In genomic region chr7:26127411-26127810, GRCh38 we compare ENCODE assay signal across 24 cellular contexts. TPM values are rescaled to one million over a fixed set of nuclear protein-coding genes. Genes with fewer than 3 reads are reported as not detected.
DNase-seq lines count a peak whose midpoint lies in the region; ATAC-seq, FAIRE-seq and TF ChIP-seq lines count a peak whose summit lies in the region.
"Had no signal": no experiment of that assay in that cellular context is flagged by ENCODE, and none has a peak within 500 bp of the region (broad histone marks: within the 10 kb centered on the region; RNA-seq: fewer than 3 reads in every experiment).

No MANE protein-coding gene starts in this region.

- H3K27me3 Mint-ChIP-seq in activated T-helper 1 cell treated with anti-CD3 and anti-CD28 coated beads, Interleukin-12 subunit alpha, Interleukin-12 subunit beta, Interleukin-2, Interleukin-4 antibody, amounts not matched to agents 30 ng/mL and 10 ng/mL and 1 ng/mL, durations not matched to agents 14 hours and 24 hours and 36 hours (ENCODE audit: insufficient read depth): peaks cover 12% of the 10 kb centered on the region
- peaks cover 10% of the 10 kb centered on the region for H3K27me3 Mint-ChIP-seq in activated T-cell treated with anti-CD3 and anti-CD28 coated beads, Interleukin-2, amount 50 U/mL, for 72 hours (ENCODE audit: low read depth)
- H3K27me3 Mint-ChIP-seq: stimulated activated naive CD8-positive, alpha-beta T cell treated with anti-CD3 and anti-CD28 coated beads, Interleukin-15, Interleukin-2, amounts not matched to agents 100 ng/mL and 50 ng/mL, for 24 hours had no signal

- intact Hi-C loops in head of caudate nucleus (cut with DNase I): no loop called here
- intact Hi-C loops in activated T-helper 1 cell treated with anti-CD3 and anti-CD28 coated beads, Interleukin-12 subunit alpha, Interleukin-12 subunit beta, Interleukin-2, Interleukin-4 antibody, amounts not matched to agents 30 ng/mL and 10 ng/mL and 1 ng/mL, durations not matched to agents 14 hours and 24 hours and 36 hours (cut with micrococcal nuclease): no loop called here

- TF ChIP-seq POLR2A in GM12891 (IDR thresholded peaks at IDR 0.05; ENCODE audit: low read depth, low read length): no peak

- peak; percentile 76 for FAIRE-seq in GM12891 (lab: Jason Lieb, UNC)

- H3K36me3 Mint-ChIP-seq in activated T-helper 1 cell treated with anti-CD3 and anti-CD28 coated beads, Interleukin-12 subunit alpha, Interleukin-12 subunit beta, Interleukin-2, Interleukin-4 antibody, amounts not matched to agents 30 ng/mL and 10 ng/mL and 1 ng/mL, durations not matched to agents 14 hours and 24 hours and 36 hours (ENCODE audit: low read depth): no peaks in the 10 kb centered on the region
- H3K36me3 Mint-ChIP-seq in activated T-cell treated with anti-CD3 and anti-CD28 coated beads, Interleukin-2, amount 50 U/mL, for 72 hours (ENCODE audit: insufficient read depth in 2 of 2): no peaks in the 10 kb centered on the region
- H3K36me3 Mint-ChIP-seq: CD4-positive, alpha-beta memory T cell; mesothelial cell of epicardium had no signal

- DNase-seq in DMS53 treated with DMSO at 0.1 percent for 48 hours (lab: John Stamatoyannopoulos, UW; ENCODE audit: unreplicated experiment): peak; percentile 82
- DNase-seq in GM12891 (ENCODE audit: insufficient read length, low spot score): no peak
- peak; percentile 47 for DNase-seq in NCI-H69 (lab: John Stamatoyannopoulos, UW)
- DNase-seq in head of caudate nucleus: peak in 28 of 42 donors; percentile 7 to 62 (median 28)
- no peak for DNase-seq in NCI-H345 (lab: John Stamatoyannopoulos, UW)
- no peak for DNase-seq in activated T-helper 1 cell treated with anti-CD3 and anti-CD28 coated beads, Interleukin-12 subunit alpha, Interleukin-12 subunit beta, Interleukin-2, Interleukin-4 antibody, amounts not matched to agents 30 ng/mL and 10 ng/mL and 1 ng/mL, durations not matched to agents 14 hours and 24 hours and 36 hours (ENCODE audit: low spot score)
- DNase-seq in activated T-cell treated with anti-CD3 and anti-CD28 coated beads, Interleukin-2, amount 50 U/mL, for 72 hours: no peak
- DNase-seq: activated CD4-positive, alpha-beta T cell treated with anti-CD3 and anti-CD28 coated beads, Interleukin-2, amount 50 U/mL, for 4 hours; activated CD8-positive, alpha-beta memory T cell treated with anti-CD3 and anti-CD28 coated beads, Interleukin-2, amount 50 U/mL, for 48 hours; activated gamma-delta T cell treated with Interleukin-2 at 50 U/mL for 16 hours; CD4-positive, alpha-beta memory T cell; GM23248; heart right ventricle; MM.1S; NCI-H187 treated with DMSO at 0.1 percent for 48 hours; NCI-H748 treated with DMSO at 0.1 percent for 48 hours; posterior cingulate gyrus; T-helper 2 cell; trophoblast cell had no signal

- H3K4me3 Mint-ChIP-seq in activated T-helper 1 cell treated with anti-CD3 and anti-CD28 coated beads, Interleukin-12 subunit alpha, Interleukin-12 subunit beta, Interleukin-2, Interleukin-4 antibody, amounts not matched to agents 30 ng/mL and 10 ng/mL and 1 ng/mL, durations not matched to agents 14 hours and 24 hours and 36 hours: no peak overlapping the region
- H3K4me3 Mint-ChIP-seq in activated T-cell treated with anti-CD3 and anti-CD28 coated beads, Interleukin-2, amount 50 U/mL, for 72 hours: no peak overlapping the region
- H3K4me3 Mint-ChIP-seq: CD4-positive, alpha-beta memory T cell; mesothelial cell of epicardium; nephron; stimulated activated naive CD8-positive, alpha-beta T cell treated with anti-CD3 and anti-CD28 coated beads, Interleukin-15, Interleukin-2, amounts not matched to agents 100 ng/mL and 50 ng/mL, for 24 hours had no signal

- H3K4me1 Mint-ChIP-seq in activated T-helper 1 cell treated with anti-CD3 and anti-CD28 coated beads, Interleukin-12 subunit alpha, Interleukin-12 subunit beta, Interleukin-2, Interleukin-4 antibody, amounts not matched to agents 30 ng/mL and 10 ng/mL and 1 ng/mL, durations not matched to agents 14 hours and 24 hours and 36 hours (ENCODE audit: low read depth): peaks cover 10% of the 10 kb centered on the region
- H3K4me1 Mint-ChIP-seq in activated T-cell treated with anti-CD3 and anti-CD28 coated beads, Interleukin-2, amount 50 U/mL, for 72 hours (ENCODE audit: low read depth): peaks cover 15% of the 10 kb centered on the region
- H3K4me1 Mint-ChIP-seq: CD4-positive, alpha-beta memory T cell; mesothelial cell of epicardium; nephron had no signal

- no peak for ATAC-seq in HG02798 (IDR thresholded peaks at IDR 0.05; ENCODE audit: poor library complexity, unreplicated experiment)
- no peak for ATAC-seq in activated T-cell treated with anti-CD3 and anti-CD28 coated beads, Interleukin-2, amount 50 U/mL, for 72 hours (replicated peaks in 1 of 2)
- ATAC-seq: heart right ventricle, left lobe of liver had no signal

- no peak overlapping the region for H3K27ac Mint-ChIP-seq in activated T-helper 1 cell treated with anti-CD3 and anti-CD28 coated beads, Interleukin-12 subunit alpha, Interleukin-12 subunit beta, Interleukin-2, Interleukin-4 antibody, amounts not matched to agents 30 ng/mL and 10 ng/mL and 1 ng/mL, durations not matched to agents 14 hours and 24 hours and 36 hours
- no peak overlapping the region for H3K27ac Mint-ChIP-seq in activated T-cell treated with anti-CD3 and anti-CD28 coated beads, Interleukin-2, amount 50 U/mL, for 72 hours
- H3K27ac Mint-ChIP-seq: CD4-positive, alpha-beta memory T cell; mesothelial cell of epicardium; nephron; stimulated activated naive CD8-positive, alpha-beta T cell treated with anti-CD3 and anti-CD28 coated beads, Interleukin-15, Interleukin-2, amounts not matched to agents 100 ng/mL and 50 ng/mL, for 24 hours had no signal

- no peaks in the 10 kb centered on the region for H3K9me3 Mint-ChIP-seq in activated T-helper 1 cell treated with anti-CD3 and anti-CD28 coated beads, Interleukin-12 subunit alpha, Interleukin-12 subunit beta, Interleukin-2, Interleukin-4 antibody, amounts not matched to agents 30 ng/mL and 10 ng/mL and 1 ng/mL, durations not matched to agents 14 hours and 24 hours and 36 hours
- H3K9me3 Mint-ChIP-seq in activated T-cell treated with anti-CD3 and anti-CD28 coated beads, Interleukin-2, amount 50 U/mL, for 72 hours: peaks cover 0 to 3% of the 10 kb centered on the region in 2 donors
- H3K9me3 Mint-ChIP-seq: stimulated activated naive CD8-positive, alpha-beta T cell treated with anti-CD3 and anti-CD28 coated beads, Interleukin-15, Interleukin-2, amounts not matched to agents 100 ng/mL and 50 ng/mL, for 24 hours had no signal

TF ChIP-seq in GM12891, 5 proteins besides CTCF, POLR2A, EP300 and RAD21:
- TF ChIP-seq SPI1 (IDR thresholded peaks at IDR 0.05; ENCODE audit: low read depth, low read length) (no peak), PAX5 (IDR thresholded peaks at IDR 0.05; ENCODE audit: insufficient read depth, low read length, severe bottlenecking) (peak; percentile 21)
TF ChIP-seq in GM12891: peak in this region for 1.

RNA-seq across cellular contexts. Expression of gene NFE2L3, which starts 24.6 kb away (rescaled TPM):
- polyA plus RNA-seq in GM12891 (2012; ENCODE audit: low read depth, missing spikeins): 7.2 TPM
- total RNA-seq in activated T-helper 1 cell treated with anti-CD3 and anti-CD28 coated beads, Interleukin-12 subunit alpha, Interleukin-12 subunit beta, Interleukin-2, Interleukin-4 antibody, amounts not matched to agents 30 ng/mL and 10 ng/mL and 1 ng/mL, durations not matched to agents 14 hours and 24 hours and 36 hours: 80.1 TPM in 2 replicates
- 10 to 100 TPM; 18.5 to 22.2 TPM for total RNA-seq in activated T-cell treated with anti-CD3 and anti-CD28 coated beads, Interleukin-2, amount 50 U/mL, for 72 hours

Comparison
In these comparisons a context has a peak if more than half of its experiments do, and no peak if none do; other contexts are left out.
1. DNase-seq: peak in DMS53 treated with DMSO at 0.1 percent for 48 hours (single experiment), NCI-H69 (single experiment) and head of caudate nucleus (28 of 42); none in GM12891 (single experiment), NCI-H345 (single experiment), activated T-helper 1 cell treated with anti-CD3 and anti-CD28 coated beads, Interleukin-12 subunit alpha, Interleukin-12 subunit beta, Interleukin-2, Interleukin-4 antibody, amounts not matched to agents 30 ng/mL and 10 ng/mL and 1 ng/mL, durations not matched to agents 14 hours and 24 hours and 36 hours (single experiment) and activated T-cell treated with anti-CD3 and anti-CD28 coated beads, Interleukin-2, amount 50 U/mL, for 72 hours (0 of 2).